In the genomic region with DNA sequence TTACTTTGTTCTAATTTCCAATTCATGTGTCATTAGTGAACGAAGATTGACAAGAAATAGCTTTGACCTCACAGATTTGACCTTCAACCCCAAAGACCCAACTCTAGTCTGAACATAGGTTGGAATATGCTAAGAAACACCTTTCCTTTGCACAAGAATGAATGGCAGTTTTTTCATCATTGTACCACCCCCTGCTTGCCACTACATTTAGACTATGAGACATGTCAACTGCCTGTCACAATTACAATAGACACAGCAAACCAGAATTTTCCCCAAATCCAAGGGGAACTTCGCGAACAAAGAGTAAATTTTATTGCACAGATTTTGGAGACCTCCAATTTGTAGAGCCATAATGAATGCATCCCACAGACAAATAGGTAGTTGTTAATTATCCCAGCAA, we compare ENCODE assay signal across 22 cellular contexts.
"Had no signal": no experiment of that assay in that cellular context is flagged by ENCODE, and none has a peak within 500 bp of the region (broad histone marks: within the 10 kb centered on the region; RNA-seq: fewer than 3 reads in every experiment).

No MANE protein-coding gene starts in this region.

- H3K27ac ChIP-seq: coronary artery, esophagus muscularis mucosa, foreskin keratinocyte, gastroesophageal sphincter, heart left ventricle, hepatocyte, left lung, lower lobe of right lung had no signal

- H3K27me3 Mint-ChIP-seq: naive B cell had no signal

- H3K9me3 ChIP-seq: esophagus muscularis mucosa, gastroesophageal sphincter, heart left ventricle, left lung, lower lobe of right lung had no signal

- H3K79me2 ChIP-seq: hepatocyte had no signal

- H3K4me3 ChIP-seq: coronary artery, esophagus muscularis mucosa, gastroesophageal sphincter, heart left ventricle, hepatocyte, left lung, lower lobe of right lung, mucosa of descending colon had no signal

- DNase-seq: dermis blood vessel endothelial cell; dorsolateral prefrontal cortex; effector CD4-positive, alpha-beta T cell; effector memory CD4-positive, alpha-beta T cell; foreskin keratinocyte; heart left ventricle; hypothalamus; immature natural killer cell; islet precursor cell; kidney; kidney glomerular epithelial cell; left lung; left ventricle myocardium superior; lower lobe of right lung; mesenchymal stem cell; mucosa of descending colon; naive B cell had no signal

- H3K4me3 Mint-ChIP-seq: immature natural killer cell, mesothelial cell of epicardium, naive B cell had no signal

- H3K4me1 Mint-ChIP-seq: immature natural killer cell, mesothelial cell of epicardium, naive B cell had no signal

- H3K4me2 ChIP-seq: hepatocyte had no signal

- H3K36me3 ChIP-seq: esophagus muscularis mucosa, gastroesophageal sphincter, heart left ventricle, left lung, lower lobe of right lung had no signal

- H3K27me3 ChIP-seq: esophagus muscularis mucosa, foreskin keratinocyte, gastroesophageal sphincter, hepatocyte had no signal

- H3K27ac Mint-ChIP-seq: immature natural killer cell, mesothelial cell of epicardium had no signal

- H3K4me1 ChIP-seq: esophagus muscularis mucosa, foreskin keratinocyte, gastroesophageal sphincter, heart left ventricle, left lung, lower lobe of right lung had no signal

- H3K36me3 Mint-ChIP-seq: immature natural killer cell, mesothelial cell of epicardium, naive B cell had no signal

- H3K9me3 Mint-ChIP-seq: mesothelial cell of epicardium had no signal

- H2AFZ ChIP-seq: hepatocyte had no signal

- ATAC-seq: foreskin keratinocyte, gastroesophageal sphincter, heart left ventricle, left lung, left ventricle myocardium superior, lower lobe of right lung, mucosa of descending colon had no signal
